Comparison of ENCODE assay signal across 8 cellular contexts in genomic region chr5:100779669-100780375, GRCh38.
DNase-seq lines count a peak whose midpoint lies in the region; ATAC-seq, FAIRE-seq and TF ChIP-seq lines count a peak whose summit lies in the region.

No MANE protein-coding gene starts in this region.

- DNase-seq in RPMI8226 (peak; percentile 80), lung (ENCODE audit: low spot score) (peak; percentile 51), T1000 (lab: John Stamatoyannopoulos, UW) (no peak), NCI-H146 (lab: John Stamatoyannopoulos, UW) (no peak), D721Med (ENCODE audit: insufficient read length, low spot score) (no peak), NCI-H82 (lab: John Stamatoyannopoulos, UW) (no peak)

- H3K27me3 ChIP-seq in lung (ENCODE audit: control insufficient read depth, insufficient read depth): no peaks in the 10 kb centered on the region

- no peaks in the 10 kb centered on the region for H3K4me1 ChIP-seq in lung (ENCODE audit: control insufficient read depth in 2 of 2, insufficient read depth in 2 of 2, low read length in 2 of 2)

- H3K4me3 ChIP-seq in lung: no peak overlapping the region

- H3K9me3 ChIP-seq in lung (ENCODE audit: control insufficient read depth in 2 of 2, insufficient read depth in 1 of 2, low read length in 1 of 2): no peaks in the 10 kb centered on the region

- no peak for FAIRE-seq in D721Med (lab: Jason Lieb, UNC)

- H3K27ac ChIP-seq in lung (ENCODE audit: low read depth in 1 of 2, low read length in 1 of 2): peak overlapping the region; percentile 16 to 71

- ATAC-seq in GM18867 (IDR thresholded peaks at IDR 0.05; ENCODE audit: unreplicated experiment) (peak; percentile 22), HG02798 (IDR thresholded peaks at IDR 0.05; ENCODE audit: poor library complexity, unreplicated experiment) (peak; percentile 25), lung (ENCODE audit: insufficient read depth, low FRiP score) (no peak)

- TF ChIP-seq CTCF in lung (IDR thresholded peaks at IDR 0.05; ENCODE audit: control extremely low read depth, extremely low read depth) (no peak), D721Med (IDR thresholded peaks at IDR 0.05; ENCODE audit: insufficient read depth, missing control alignments) (no peak)

- H3K36me3 ChIP-seq in lung (ENCODE audit: control insufficient read depth in 2 of 2, insufficient read depth in 2 of 2, low read length in 2 of 2): no peaks in the 10 kb centered on the region

- 68 to 87% methylated on average over 7 of the region's 7 CpGs for WGBS in lung, 2 donors

Comparison
In these comparisons a context has a peak if more than half of its experiments do, and no peak if none do; other contexts are left out.
1. DNase-seq: peak in RPMI8226 (single experiment) and lung (single experiment); none in T1000 (single experiment), NCI-H146 (single experiment), D721Med (single experiment) and NCI-H82 (single experiment).